In the genomic region with DNA sequence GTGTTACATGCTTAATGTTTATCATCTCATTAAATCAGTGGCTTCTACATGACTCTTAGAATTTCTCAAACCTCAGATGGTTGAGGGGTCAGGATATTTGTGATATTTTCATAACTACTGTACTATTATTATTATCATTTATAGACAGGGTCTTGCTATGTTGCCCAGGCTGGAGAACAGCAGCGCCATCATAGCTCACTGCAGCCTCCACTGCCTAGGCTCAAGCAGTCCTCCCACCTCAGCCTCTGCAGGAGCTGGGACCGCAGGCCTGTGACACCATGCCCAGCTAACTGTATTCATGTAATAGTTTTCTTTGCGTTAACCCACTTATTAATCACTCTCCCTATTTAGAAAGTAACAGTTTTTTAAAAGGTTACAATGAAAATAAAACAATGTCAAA, we compare ENCODE assay signal across 1 cellular context.
TF ChIP-seq lines count a peak whose summit lies in the region.

No MANE protein-coding gene starts in this region.

TF ChIP-seq in H1, 55 proteins besides CTCF, POLR2A, EP300 and RAD21:
- no peak for TF ChIP-seq CTBP2 (IDR thresholded peaks at IDR 0.05; ENCODE audit: borderline replicate concordance, insufficient read depth, insufficient read length, low read length)
